9 cellular contexts compared by ENCODE assay signal in the genomic region with DNA sequence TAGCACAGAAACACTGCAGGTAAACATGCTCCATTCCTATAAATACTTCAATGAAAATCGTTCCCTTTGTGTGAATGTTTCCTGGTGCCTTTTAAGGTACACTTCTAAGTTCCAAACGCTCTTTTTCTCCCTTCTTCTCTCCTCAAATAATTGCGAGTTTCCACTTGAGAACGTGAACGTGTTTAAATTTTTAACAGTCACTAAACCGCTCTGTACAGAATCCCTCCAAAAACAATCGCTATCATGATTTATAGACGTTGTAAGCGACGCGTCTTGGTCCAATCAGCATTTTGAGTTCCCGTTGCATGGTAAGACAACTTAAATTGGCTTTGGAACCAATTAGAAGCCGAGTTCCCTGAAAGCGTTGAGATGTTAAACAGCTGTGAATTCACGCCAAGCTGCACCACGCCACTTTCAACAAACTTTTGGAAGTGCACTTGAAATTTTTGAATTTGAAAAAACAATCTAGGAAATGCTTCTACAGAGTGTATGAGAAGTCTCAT. TPM values are rescaled to one million over a fixed set of nuclear protein-coding genes. Genes with fewer than 3 reads are reported as not detected.
DNase-seq lines count a peak whose midpoint lies in the region; ATAC-seq, FAIRE-seq and TF ChIP-seq lines count a peak whose summit lies in the region.
"Had no signal": no experiment of that assay in that cellular context is flagged by ENCODE, and none has a peak within 500 bp of the region (broad histone marks: within the 10 kb centered on the region; RNA-seq: fewer than 3 reads in every experiment).

No MANE protein-coding gene starts in this region.

- H3K9me3 ChIP-seq in MM.1S (replicated peaks; ENCODE audit: insufficient read depth, low read length) (no peaks in the 10 kb centered on the region), lower lobe of right lung (no peaks in the 10 kb centered on the region), thyroid gland (no peaks in the 10 kb centered on the region)

- TF ChIP-seq POLR2A in thyroid gland (IDR thresholded peaks at IDR 0.05) = peak in 1 of 2 donors; percentile 10

- no peaks in the 10 kb centered on the region for H4K20me1 ChIP-seq in MM.1S (ENCODE audit: insufficient read depth, low read length)

- ATAC-seq in lower lobe of right lung = peak in 1 of 2 donors; percentile 55

- H2AFZ ChIP-seq in MM.1S (ENCODE audit: low read length) = peak overlapping the region; percentile 72

- peaks cover 10% of the 10 kb centered on the region for H3K4me1 ChIP-seq in MM.1S (ENCODE audit: low read length)
- H3K4me1 ChIP-seq in lower lobe of right lung = peaks cover 13% of the 10 kb centered on the region
- no peaks in the 10 kb centered on the region for H3K4me1 ChIP-seq in thyroid gland

- WGBS in thyroid gland, 2 donors = 0% methylated on average over 16 of the region's 16 CpGs

- H3K4me2 ChIP-seq in MM.1S (ENCODE audit: low read depth, low read length) = peak overlapping the region; percentile 55

- in situ Hi-C loops in SK-MEL-5 (cut with HindIII; ENCODE audit: low pct_unique_long_range_greater_than_20kb, low sequenced_read_pairs) = no loop called here

- DNase-seq in NCI-H2196 (lab: John Stamatoyannopoulos, UW; ENCODE audit: unreplicated experiment) (peak; percentile 32), NCI-H2196 treated with DMSO at 0.1 percent for 48 hours (lab: John Stamatoyannopoulos, UW; ENCODE audit: unreplicated experiment) (no peak), MM.1S (peak; percentile 58), SK-MEL-5 (ENCODE audit: low read depth, low spot score) (peak; percentile 71), lower lobe of right lung (no peak), thyroid gland (peak; percentile 15 to 18), HTR-8/SVneo (ENCODE audit: insufficient read length, low spot score) (no peak)

- no peak for FAIRE-seq in HTR-8/SVneo (lab: Jason Lieb, UNC)

- H3F3A ChIP-seq in MM.1S (ENCODE audit: insufficient read depth, low read length) = peaks cover 19% of the 10 kb centered on the region

- H3K36me3 ChIP-seq in MM.1S (replicated peaks; ENCODE audit: insufficient read depth, low read length) (no peaks in the 10 kb centered on the region), lower lobe of right lung (no peaks in the 10 kb centered on the region), thyroid gland (no peaks in the 10 kb centered on the region)

- H3K4me3 ChIP-seq in MM.1S (ENCODE audit: low read length) = peak overlapping the region; percentile 52
- peak overlapping the region; percentile 75 for H3K4me3 ChIP-seq in lower lobe of right lung
- peak overlapping the region in 2 of 3 donors; percentile 47 to 53 for H3K4me3 ChIP-seq in thyroid gland (replicated peaks in 1 of 3)

- intact Hi-C loops in lower lobe of right lung (cut with DNase I) = no loop called here
- intact Hi-C loops in thyroid gland (cut with DNase I) = no loop called here

- no peaks in the 10 kb centered on the region for H3K9me2 ChIP-seq in MM.1S (replicated peaks; ENCODE audit: insufficient read depth, low read length)

- H3K79me2 ChIP-seq in MM.1S (ENCODE audit: low read length) = no peaks in the 10 kb centered on the region

- no peak overlapping the region for H3K27ac ChIP-seq in MM.1S (ENCODE audit: low read length)
- H3K27ac ChIP-seq in cingulate gyrus (ENCODE audit: low read depth, low read length) = peak overlapping the region; percentile 15
- H3K27ac ChIP-seq in lower lobe of right lung = peak overlapping the region; percentile 91
- H3K27ac ChIP-seq in thyroid gland = peak overlapping the region in 2 of 3 donors; percentile 96 to 97
- H3K27ac ChIP-seq: C4-2B had no signal

- H3K9ac ChIP-seq in MM.1S (ENCODE audit: low read length) = peak overlapping the region; percentile 18; the same call in 1 of the 2 replicates

- H3K27me3 ChIP-seq in MM.1S (replicated peaks; ENCODE audit: insufficient read depth, low read length) (no peaks in the 10 kb centered on the region), lower lobe of right lung (ENCODE audit: low read depth) (no peaks in the 10 kb centered on the region), thyroid gland (no peaks in the 10 kb centered on the region)

- TF ChIP-seq CTCF in MM.1S (IDR thresholded peaks at IDR 0.05; ENCODE audit: low read length) (no peak), lower lobe of right lung (IDR thresholded peaks at IDR 0.05) (no peak), thyroid gland (IDR thresholded peaks at IDR 0.05) (no peak)

RNA-seq across cellular contexts. Expression of a gene that starts 12.6 kb away (rescaled TPM):
- 0.13 and 0.26 TPM in 2 replicates for total RNA-seq in SK-MEL-5 (2014; rRNA removed; shearing (Covaris generic))
- 0.12 TPM in 1 of 2 replicates, not detected in the other for polyA plus RNA-seq in SK-MEL-5 (2015; cell fraction: cytosol; rRNA removed)
- polyA plus RNA-seq in SK-MEL-5 (2015; cell fraction: nucleus; rRNA removed) = not detected in 2 replicates
- not detected for total RNA-seq in lower lobe of right lung
- not detected for total RNA-seq in thyroid gland

Comparison
In these comparisons a context has a peak if more than half of its experiments do, and no peak if none do; other contexts are left out.
1. DNase-seq: peak in NCI-H2196 (single experiment), MM.1S (single experiment), SK-MEL-5 (single experiment) and thyroid gland (2 of 2); none in NCI-H2196 treated with DMSO at 0.1 percent for 48 hours (single experiment), lower lobe of right lung (single experiment) and HTR-8/SVneo (single experiment).
2. Peak in every context shown above with its lines, with median percentiles within 50 percentile points of each other: H3K4me3 ChIP-seq.